ENCODE assay signal across 16 cellular contexts in genomic region chr12:108367436-108367835, GRCh38. TPM values are rescaled to one million over a fixed set of nuclear protein-coding genes. Genes with fewer than 3 reads are reported as not detected.
A peak's percentile ranks its signal among the peaks of the same experiment; 100 is the strongest.
DNase-seq lines count a peak whose midpoint lies in the region; ATAC-seq, FAIRE-seq and TF ChIP-seq lines count a peak whose summit lies in the region.
"Had no signal": no experiment of that assay in that cellular context is flagged by ENCODE, and none has a peak within 500 bp of the region (broad histone marks: within the 10 kb centered on the region; RNA-seq: fewer than 3 reads in every experiment).

No MANE protein-coding gene starts in this region.

- DNase-seq in CD1c-positive myeloid dendritic cell (ENCODE audit: extremely low spot score) = peak; percentile 90
- peak; percentile 65 for DNase-seq in NCI-H226
- DNase-seq in H1 (ENCODE audit: low read depth in 1 of 2, low spot score in 2 of 2) = no peak
- no peak for DNase-seq in natural killer cell treated with Interleukin-12 subunit alpha and Interleukin-12 subunit beta and Interleukin-15 and Interleukin-18, amount 100 ng/mL, for 72 hours (ENCODE audit: low spot score)
- DNase-seq in DMS53 treated with DMSO at 0.1 percent for 48 hours (lab: John Stamatoyannopoulos, UW; ENCODE audit: unreplicated experiment) = no peak
- no peak for DNase-seq in SJCRH30
- no peak for DNase-seq in urothelium cell line (ENCODE audit: low spot score)
- DNase-seq: activated CD8-positive, alpha-beta memory T cell treated with anti-CD3 and anti-CD28 coated beads for 24 hours; activated naive CD4-positive, alpha-beta T cell treated with anti-CD3 and anti-CD28 coated beads, Interleukin-2, amount 10 ng/mL, durations not matched to agents 7 days and 5 days; CD4-positive, alpha-beta T cell; NCI-H187; T-helper 9 cell had no signal

- no peak overlapping the region for H3K14ac ChIP-seq in H1 (ENCODE audit: insufficient read length)

- no peak overlapping the region for H4K91ac ChIP-seq in H1 (replicated peaks; ENCODE audit: insufficient read length, low read length)

- peaks cover 0 to 8% of the 10 kb centered on the region in 2 experiments for H4K20me1 ChIP-seq in H1 (replicated peaks in 1 of 2; ENCODE audit: control insufficient read depth in 1 of 2, insufficient read depth in 2 of 2, low read length in 2 of 2)

- H3K4me3 ChIP-seq in H1 (ENCODE audit: extremely low read depth in 1 of 4, insufficient read depth in 2 of 4, low read depth in 3 of 4, low read length in 4 of 4) (no peak overlapping the region), SJCRH30 (no peak overlapping the region)
- H3K4me3 ChIP-seq: neural progenitor cell had no signal

- H3K4me3 Mint-ChIP-seq in natural killer cell treated with Interleukin-12 subunit alpha and Interleukin-12 subunit beta and Interleukin-15 and Interleukin-18, amount 100 ng/mL, for 72 hours = no peak overlapping the region
- H3K4me3 Mint-ChIP-seq: activated naive CD4-positive, alpha-beta T cell treated with anti-CD3 and anti-CD28 coated beads, Interleukin-2, amount 10 ng/mL, durations not matched to agents 7 days and 5 days; CD4-positive, alpha-beta T cell; central memory CD8-positive, alpha-beta T cell; neural progenitor cell had no signal

- peaks cover 0 to 6% (median 0%) of the 10 kb centered on the region in 4 experiments; a peak in 1 of 7 replicates for H3K4me1 ChIP-seq in H1 (replicated peaks in 1 of 4; ENCODE audit: control insufficient read depth in 3 of 4, insufficient read depth in 4 of 4, low read length in 3 of 4)
- no peaks in the 10 kb centered on the region for H3K4me1 ChIP-seq in SJCRH30
- H3K4me1 ChIP-seq: neural progenitor cell had no signal

- H3K27me3 Mint-ChIP-seq in natural killer cell treated with Interleukin-12 subunit alpha and Interleukin-12 subunit beta and Interleukin-15 and Interleukin-18, amount 100 ng/mL, for 72 hours = peaks cover 0 to 7% of the 10 kb centered on the region in 2 donors

- peak overlapping the region; percentile 40; the same call in 1 of the 2 replicates for H2BK15ac ChIP-seq in H1 (ENCODE audit: low read length)

- ATAC-seq in natural killer cell treated with Interleukin-12 subunit alpha and Interleukin-12 subunit beta and Interleukin-15 and Interleukin-18, amount 100 ng/mL, for 72 hours = peak; percentile 64 to 77
- ATAC-seq in HG02759 (IDR thresholded peaks at IDR 0.05; ENCODE audit: unreplicated experiment) = no peak

- H3K27me3 ChIP-seq in H1 (replicated peaks in 1 of 4; ENCODE audit: control insufficient read depth in 3 of 4, extremely low read depth in 1 of 4, insufficient read depth in 3 of 4, low read length in 3 of 4) (no peaks in the 10 kb centered on the region), SJCRH30 (no peaks in the 10 kb centered on the region)
- H3K27me3 ChIP-seq: neural progenitor cell had no signal

- no peak overlapping the region for H3K56ac ChIP-seq in H1 (replicated peaks; ENCODE audit: insufficient read length, low read depth, low read length)

- no peak overlapping the region for H2BK120ac ChIP-seq in H1 (replicated peaks; ENCODE audit: low read depth, low read length)

- H3K36me3 Mint-ChIP-seq in natural killer cell treated with Interleukin-12 subunit alpha and Interleukin-12 subunit beta and Interleukin-15 and Interleukin-18, amount 100 ng/mL, for 72 hours = peaks cover 3% of the 10 kb centered on the region
- H3K36me3 Mint-ChIP-seq: activated naive CD4-positive, alpha-beta T cell treated with anti-CD3 and anti-CD28 coated beads, Interleukin-2, amount 10 ng/mL, durations not matched to agents 7 days and 5 days; neural progenitor cell had no signal

- POLR2A ChIA-PET in H1 (lab: Charles Lee; ENCODE audit: partially characterized antibody) = no interaction called here

- H3K23ac ChIP-seq in H1 (ENCODE audit: insufficient read length) = no peak overlapping the region

- no peak overlapping the region for H4K5ac ChIP-seq in H1 (ENCODE audit: insufficient read length, low read depth, low read length)

- no peak for FAIRE-seq in H1 (lab: Jason Lieb, UNC)
- FAIRE-seq in urothelium cell line (lab: Jason Lieb, UNC) = no peak
- FAIRE-seq: keratinocyte had no signal

- peaks cover 22 to 35% of the 10 kb centered on the region in 2 donors for H3K4me1 Mint-ChIP-seq in natural killer cell treated with Interleukin-12 subunit alpha and Interleukin-12 subunit beta and Interleukin-15 and Interleukin-18, amount 100 ng/mL, for 72 hours (ENCODE audit: low read depth in 2 of 2)
- H3K4me1 Mint-ChIP-seq: activated naive CD4-positive, alpha-beta T cell treated with anti-CD3 and anti-CD28 coated beads, Interleukin-2, amount 10 ng/mL, durations not matched to agents 7 days and 5 days; neural progenitor cell had no signal

- no peak for TF ChIP-seq EP300 in H1 (IDR thresholded peaks at IDR 0.05; ENCODE audit: borderline replicate concordance in 1 of 2, low read depth in 2 of 2, low read length in 2 of 2)

- no peak overlapping the region for H3K4ac ChIP-seq in H1 (replicated peaks; ENCODE audit: insufficient read length, low read depth, low read length)

- H3K27ac Mint-ChIP-seq in natural killer cell treated with Interleukin-12 subunit alpha and Interleukin-12 subunit beta and Interleukin-15 and Interleukin-18, amount 100 ng/mL, for 72 hours = no peak overlapping the region
- H3K27ac Mint-ChIP-seq: activated naive CD4-positive, alpha-beta T cell treated with anti-CD3 and anti-CD28 coated beads, Interleukin-2, amount 10 ng/mL, durations not matched to agents 7 days and 5 days; CD4-positive, alpha-beta T cell; neural progenitor cell had no signal

- H3K36me3 ChIP-seq in H1 (ENCODE audit: control insufficient read depth in 2 of 4, insufficient read depth in 4 of 4, low read length in 3 of 4) = no peaks in the 10 kb centered on the region
- H3K36me3 ChIP-seq in SJCRH30 = no peaks in the 10 kb centered on the region
- H3K36me3 ChIP-seq: neural progenitor cell had no signal

- peaks cover under 1% of the 10 kb centered on the region for H3K9me3 Mint-ChIP-seq in natural killer cell treated with Interleukin-12 subunit alpha and Interleukin-12 subunit beta and Interleukin-15 and Interleukin-18, amount 100 ng/mL, for 72 hours

- no peak overlapping the region for H2BK20ac ChIP-seq in H1 (ENCODE audit: low read length)

- no peak for TF ChIP-seq CTCF in H1 (IDR thresholded peaks at IDR 0.05; ENCODE audit: control extremely low read depth in 1 of 3, insufficient read depth in 1 of 3, low read depth in 1 of 3, low read length in 3 of 3)

- CTCF ChIA-PET in H1 (lab: Charles Lee; ENCODE audit: partially characterized antibody) = interaction anchor here (1.0 to 2.6 kb wide), 6 partner anchors 24 to 304 kb away, joined by 3 to 9 read pairs (median 4); no protein-coding TSS in a partner anchor

- no peak overlapping the region for H3K18ac ChIP-seq in H1 (ENCODE audit: extremely low read depth, low read length)

- H2BK5ac ChIP-seq in H1 (ENCODE audit: low read depth, low read length) = no peak overlapping the region

- H4K8ac ChIP-seq in H1 (ENCODE audit: extremely low read depth, insufficient read depth, low read length) = peak overlapping the region; percentile 84; the same call in 1 of the 2 replicates

- H2BK12ac ChIP-seq in H1 (ENCODE audit: low read depth, low read length) = no peak overlapping the region

- no peak overlapping the region for H3K9ac ChIP-seq in H1 (replicated peaks in 1 of 4; ENCODE audit: extremely low read depth in 1 of 4, low read depth in 3 of 4, low read length in 3 of 4)
- H3K9ac ChIP-seq: neural progenitor cell had no signal

- H2AFZ ChIP-seq in H1 (ENCODE audit: low read length) = no peak overlapping the region
- H2AFZ ChIP-seq: neural progenitor cell had no signal

- no peak for TF ChIP-seq RAD21 in H1 (IDR thresholded peaks at IDR 0.05 in 1 of 2, conservative IDR thresholded peaks at IDR 0.05 in 1 of 2; ENCODE audit: low read depth in 2 of 2, low read length in 2 of 2)

- 98% methylated on average over 7 of the region's 7 CpGs; no CpG with 5 or more reads in 1 of the 2 experiments for WGBS in H1 (ENCODE audit: extremely low coverage in 1 of 2, insufficient coverage in 1 of 2, insufficient read length in 1 of 2, insufficient replicate concordance in 2 of 2, low coverage in 1 of 2, low lambda C conversion rate in 2 of 2, missing lambda C conversion rate in 1 of 2), 2 experiments

- H3K9me3 ChIP-seq in H1 (ENCODE audit: insufficient read depth in 2 of 2, low read depth in 1 of 2, low read length in 1 of 2) (no peaks in the 10 kb centered on the region), SJCRH30 (replicated peaks) (no peaks in the 10 kb centered on the region)

- no peaks in the 10 kb centered on the region for H3K79me2 ChIP-seq in H1 (ENCODE audit: control insufficient read depth in 1 of 2, insufficient read depth in 2 of 2, low read length in 2 of 2)

- H3K4me2 ChIP-seq in H1 (ENCODE audit: insufficient read depth in 1 of 2, low read depth in 2 of 2, low read length in 2 of 2) = no peak overlapping the region
- H3K4me2 ChIP-seq: neural progenitor cell had no signal

- TF ChIP-seq POLR2A in H1 (IDR thresholded peaks at IDR 0.05; ENCODE audit: control extremely low read depth in 1 of 2, low read depth in 2 of 2, low read length in 2 of 2) = no peak

- no peak overlapping the region for H3K27ac ChIP-seq in H1 (ENCODE audit: low read depth, low read length)
- H3K27ac ChIP-seq in SJCRH30 = no peak overlapping the region
- H3K27ac ChIP-seq: neural progenitor cell had no signal

- peaks cover 9% of the 10 kb centered on the region; the same call in 1 of the 2 replicates for H3K23me2 ChIP-seq in H1 (ENCODE audit: low read depth, low read length)

- H3K79me1 ChIP-seq in H1 (ENCODE audit: low read depth, low read length) = no peaks in the 10 kb centered on the region; the same call in 1 of the 2 replicates

- H2AK5ac ChIP-seq in H1 (ENCODE audit: low read depth, low read length) = no peak overlapping the region

TF ChIP-seq in H1, 55 proteins besides CTCF, POLR2A, EP300 and RAD21 (continues in another document):
- TF ChIP-seq PHF8 (conservative IDR thresholded peaks at IDR 0.05; ENCODE audit: low read depth, low read length) = no peak
- TF ChIP-seq JUND (IDR thresholded peaks at IDR 0.05; ENCODE audit: low read length) = no peak

RNA-seq across cellular contexts. Expression of gene CMKLR1, which starts 28.3 kb away (rescaled TPM):
- total RNA-seq in H1 (2021; fragmentation: NEBNext Ultra II Directional; extraction: Animal tissue kit (Norgen Biotek cat#: 25700)) = 1.7 and 2.1 TPM in 2 replicates
- polyA plus RNA-seq in H1 (2011; rRNA removed) = 2.8 and 2.9 TPM in 2 replicates
- polyA plus RNA-seq in H1 (2011; cell fraction: cytosol; rRNA removed) = 1.3 TPM
- polyA plus RNA-seq in H1 (2011; cell fraction: nucleus; rRNA removed) = 1.8 TPM
- polyA plus RNA-seq in H1 (2012, experiment 1 of 2) = 0.69 to 2.0 TPM (median 1.2 TPM) in 4 replicates
- polyA plus RNA-seq in H1 (2012, experiment 2 of 2) = 0.59 TPM
- polyA plus RNA-seq in H1 (2013, experiment 1 of 2) = 1.4 TPM
- polyA plus RNA-seq in H1 (2013, experiment 2 of 2) = 1.7 TPM
- 10.8 and 12.2 TPM in 2 replicates for polyA minus RNA-seq in H1 (2011; rRNA and poly(A)+ RNA removed)
- polyA minus RNA-seq in H1 (2011; cell fraction: cytosol; rRNA and poly(A)+ RNA removed) = 0.81 TPM
- polyA minus RNA-seq in H1 (2011; cell fraction: nucleus; rRNA and poly(A)+ RNA removed) = 1.7 TPM
- 1 to 10 TPM in 1 of 2 donors, under 1 TPM in 1; 0.26 to 1.1 TPM for total RNA-seq in natural killer cell treated with Interleukin-12 subunit alpha and Interleukin-12 subunit beta and Interleukin-15 and Interleukin-18, amount 100 ng/mL, for 72 hours
- total RNA-seq in SJCRH30 (2014; rRNA removed; shearing (Covaris generic)) = 0.04 TPM in 1 of 2 replicates, not detected in the other
- total RNA-seq: CD4-positive, alpha-beta T cell had no signal
- polyA plus RNA-seq: keratinocyte had no signal

Comparison
In these comparisons a context has a peak if more than half of its experiments do, and no peak if none do; other contexts are left out.
1. DNase-seq: peak in CD1c-positive myeloid dendritic cell (single experiment) and NCI-H226 (single experiment); none in H1 (0 of 2), natural killer cell treated with Interleukin-12 subunit alpha and Interleukin-12 subunit beta and Interleukin-15 and Interleukin-18, amount 100 ng/mL, for 72 hours (single experiment), DMS53 treated with DMSO at 0.1 percent for 48 hours (single experiment), SJCRH30 (0 of 2) and urothelium cell line (single experiment).